In genomic region chr16:50196736-50197135, GRCh38 we compare ENCODE assay signal across 15 cellular contexts. TPM values are rescaled to one million over a fixed set of nuclear protein-coding genes. Genes with fewer than 3 reads are reported as not detected.
A peak's percentile ranks its signal among the peaks of the same experiment; 100 is the strongest.
DNase-seq lines count a peak whose midpoint lies in the region; ATAC-seq and TF ChIP-seq lines count a peak whose summit lies in the region.
"Had no signal": no experiment of that assay in that cellular context is flagged by ENCODE, and none has a peak within 500 bp of the region (broad histone marks: within the 10 kb centered on the region; RNA-seq: fewer than 3 reads in every experiment).

No MANE protein-coding gene starts in this region.

- H3K4me1 ChIP-seq in SK-N-SH (ENCODE audit: control insufficient read depth in 1 of 2, insufficient read depth in 2 of 2, low read depth in 1 of 2, low read length in 1 of 2): peaks cover 0 to 14% of the 10 kb centered on the region in 2 experiments; a peak in 1 of 4 replicates
- H3K4me1 ChIP-seq: colonic mucosa had no signal

- H3K79me2 ChIP-seq in SK-N-SH (ENCODE audit: insufficient read depth): peaks cover 90% of the 10 kb centered on the region

- H3K9me3 Mint-ChIP-seq in activated naive CD8-positive, alpha-beta T cell (ENCODE audit: low read depth): no peaks in the 10 kb centered on the region

- H2AFZ ChIP-seq in SK-N-SH (ENCODE audit: low read depth): no peak overlapping the region

- peak overlapping the region in 1 of 2 experiments; percentile 85; a peak in 2 of 4 replicates for H3K27ac ChIP-seq in SK-N-SH (ENCODE audit: low read depth in 2 of 2, low read length in 1 of 2)
- H3K27ac ChIP-seq: 22Rv1, colonic mucosa had no signal

- TF ChIP-seq EP300 in SK-N-SH (IDR thresholded peaks at IDR 0.05; ENCODE audit: borderline replicate concordance in 1 of 2, low read depth in 1 of 2, low read length in 1 of 2): no peak

- no peak overlapping the region for H3K4me2 ChIP-seq in SK-N-SH

- DNase-seq in SK-N-SH: no peak
- DNase-seq in Jurkat, Clone E6-1 (ENCODE audit: low read depth, low spot score): peak; percentile 89
- DNase-seq in myocyte (ENCODE audit: low read depth): peak; percentile 11
- no peak for DNase-seq in NCI-H2196 (lab: John Stamatoyannopoulos, UW; ENCODE audit: unreplicated experiment)
- DNase-seq in KG1 (lab: John Stamatoyannopoulos, UW): no peak
- DNase-seq in effector CD8-positive, alpha-beta T cell (lab: John Stamatoyannopoulos, UW): no peak
- DNase-seq: activated CD8-positive, alpha-beta memory T cell treated with anti-CD3 and anti-CD28 coated beads for 24 hours; colonic mucosa; hypothalamus; midbrain; NCI-H187; RPMI8226 had no signal

- peaks cover 5% of the 10 kb centered on the region for H3K36me3 Mint-ChIP-seq in activated naive CD8-positive, alpha-beta T cell

- H3F3A ChIP-seq in SK-N-SH (replicated peaks; ENCODE audit: insufficient read depth): peaks cover 31% of the 10 kb centered on the region

- no peak overlapping the region for H3K4me3 Mint-ChIP-seq in activated naive CD8-positive, alpha-beta T cell

- no peak overlapping the region for H3K4me3 ChIP-seq in SK-N-SH (ENCODE audit: low read depth in 2 of 2, low read length in 1 of 2)
- no peak overlapping the region for H3K4me3 ChIP-seq in Jurkat, Clone E6-1 (ENCODE audit: low read length)
- H3K4me3 ChIP-seq: colonic mucosa had no signal

- no peaks in the 10 kb centered on the region for H4K20me1 ChIP-seq in SK-N-SH (ENCODE audit: insufficient read depth)

- H3K36me3 ChIP-seq in SK-N-SH (replicated peaks in 1 of 2; ENCODE audit: control insufficient read depth in 1 of 2, insufficient read depth in 2 of 2, low read length in 1 of 2): no peaks in the 10 kb centered on the region
- H3K36me3 ChIP-seq: colonic mucosa had no signal

- no peaks in the 10 kb centered on the region for H3K9me3 ChIP-seq in SK-N-SH
- H3K9me3 ChIP-seq: colonic mucosa had no signal

- H3K27me3 ChIP-seq in SK-N-SH (ENCODE audit: insufficient read depth): no peaks in the 10 kb centered on the region
- H3K27me3 ChIP-seq: colonic mucosa had no signal

- H3K9ac ChIP-seq in SK-N-SH: no peak overlapping the region

- H3K27ac Mint-ChIP-seq in activated naive CD8-positive, alpha-beta T cell: peak overlapping the region; percentile 10

- peak; percentile 67 for ATAC-seq in SK-N-SH treated with all-trans-retinoic acid at 6 μM for 48 hours

- CTCF ChIA-PET in SK-N-SH (lab: Yijun Ruan, JAX): interaction anchor here (0.8 to 2.4 kb wide), 2 partner anchors 14 to 397 kb away, joined by 3 to 11 read pairs; no protein-coding TSS in a partner anchor

- WGBS in SK-N-SH (ENCODE audit: low lambda C conversion rate): 35% methylated on average over 1 of the region's 1 CpG

- TF ChIP-seq RAD21 in SK-N-SH (IDR thresholded peaks at IDR 0.05; ENCODE audit: low read length): no peak

- POLR2A ChIA-PET in SK-N-SH (lab: Yijun Ruan, JAX): no interaction called here

- H3K4me1 Mint-ChIP-seq in activated naive CD8-positive, alpha-beta T cell (ENCODE audit: low read depth): peaks cover 68% of the 10 kb centered on the region

- TF ChIP-seq CTCF in SK-N-SH (IDR thresholded peaks at IDR 0.05): no peak

- H3K27me3 Mint-ChIP-seq in activated naive CD8-positive, alpha-beta T cell: no peaks in the 10 kb centered on the region

- H3K9me2 ChIP-seq in SK-N-SH: no peaks in the 10 kb centered on the region

TF ChIP-seq in SK-N-SH treated with all-trans-retinoic acid at 6 μM for 48 hours, 23 proteins besides CTCF, POLR2A, EP300 and RAD21:
- no peak for TF ChIP-seq TCF4 (CRISPR knock-in tag; IDR thresholded peaks at IDR 0.05; ENCODE audit: borderline replicate concordance)
- TF ChIP-seq ARNTL (CRISPR knock-in tag; IDR thresholded peaks at IDR 0.05; ENCODE audit: borderline replicate concordance, low read depth): no peak

TF ChIP-seq in SK-N-SH, 30 proteins besides CTCF, POLR2A, EP300 and RAD21:
- TF ChIP-seq, protein P1, sequence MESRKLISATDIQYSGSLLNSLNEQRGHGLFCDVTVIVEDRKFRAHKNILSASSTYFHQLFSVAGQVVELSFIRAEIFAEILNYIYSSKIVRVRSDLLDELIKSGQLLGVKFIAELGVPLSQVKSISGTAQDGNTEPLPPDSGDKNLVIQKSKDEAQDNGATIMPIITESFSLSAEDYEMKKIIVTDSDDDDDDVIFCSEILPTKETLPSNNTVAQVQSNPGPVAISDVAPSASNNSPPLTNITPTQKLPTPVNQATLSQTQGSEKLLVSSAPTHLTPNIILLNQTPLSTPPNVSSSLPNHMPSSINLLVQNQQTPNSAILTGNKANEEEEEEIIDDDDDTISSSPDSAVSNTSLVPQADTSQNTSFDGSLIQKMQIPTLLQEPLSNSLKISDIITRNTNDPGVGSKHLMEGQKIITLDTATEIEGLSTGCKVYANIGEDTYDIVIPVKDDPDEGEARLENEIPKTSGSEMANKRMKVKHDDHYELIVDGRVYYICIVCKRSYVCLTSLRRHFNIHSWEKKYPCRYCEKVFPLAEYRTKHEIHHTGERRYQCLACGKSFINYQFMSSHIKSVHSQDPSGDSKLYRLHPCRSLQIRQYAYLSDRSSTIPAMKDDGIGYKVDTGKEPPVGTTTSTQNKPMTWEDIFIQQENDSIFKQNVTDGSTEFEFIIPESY (IDR thresholded peaks at IDR 0.05; ENCODE audit: borderline replicate concordance, low read depth): no peak
- TF ChIP-seq NRF1 (IDR thresholded peaks at IDR 0.05; ENCODE audit: low read depth, low read length) (no peak), TAF1 (IDR thresholded peaks at IDR 0.05; ENCODE audit: borderline replicate concordance, low read depth, low read length) (no peak), GABPA (IDR thresholded peaks at IDR 0.05; ENCODE audit: low read depth) (no peak), GATA2 (CRISPR knock-in tag; IDR thresholded peaks at IDR 0.05) (no peak), TCF12 (IDR thresholded peaks at IDR 0.05) (no peak), RXRA (IDR thresholded peaks at IDR 0.05; ENCODE audit: borderline replicate concordance, low read depth) (no peak), NFIC (IDR thresholded peaks at IDR 0.05; ENCODE audit: borderline replicate concordance) (no peak), RFX5 (IDR thresholded peaks at IDR 0.05; ENCODE audit: low read length) (no peak), POLR2AphosphoS5 (IDR thresholded peaks at IDR 0.05; ENCODE audit: low read depth, low read length) (no peak), RCOR1 (IDR thresholded peaks at IDR 0.05; ENCODE audit: low read length) (no peak), PBX3 (IDR thresholded peaks at IDR 0.05) (no peak)
- TF ChIP-seq, protein P2, sequence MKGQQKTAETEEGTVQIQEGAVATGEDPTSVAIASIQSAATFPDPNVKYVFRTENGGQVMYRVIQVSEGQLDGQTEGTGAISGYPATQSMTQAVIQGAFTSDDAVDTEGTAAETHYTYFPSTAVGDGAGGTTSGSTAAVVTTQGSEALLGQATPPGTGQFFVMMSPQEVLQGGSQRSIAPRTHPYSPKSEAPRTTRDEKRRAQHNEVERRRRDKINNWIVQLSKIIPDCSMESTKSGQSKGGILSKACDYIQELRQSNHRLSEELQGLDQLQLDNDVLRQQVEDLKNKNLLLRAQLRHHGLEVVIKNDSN (IDR thresholded peaks at IDR 0.05; ENCODE audit: borderline replicate concordance, low read depth): no peak
- TF ChIP-seq, protein P3, sequence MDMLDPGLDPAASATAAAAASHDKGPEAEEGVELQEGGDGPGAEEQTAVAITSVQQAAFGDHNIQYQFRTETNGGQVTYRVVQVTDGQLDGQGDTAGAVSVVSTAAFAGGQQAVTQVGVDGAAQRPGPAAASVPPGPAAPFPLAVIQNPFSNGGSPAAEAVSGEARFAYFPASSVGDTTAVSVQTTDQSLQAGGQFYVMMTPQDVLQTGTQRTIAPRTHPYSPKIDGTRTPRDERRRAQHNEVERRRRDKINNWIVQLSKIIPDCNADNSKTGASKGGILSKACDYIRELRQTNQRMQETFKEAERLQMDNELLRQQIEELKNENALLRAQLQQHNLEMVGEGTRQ (IDR thresholded peaks at IDR 0.05; ENCODE audit: borderline replicate concordance, low read depth, low read length): no peak

RNA-seq across cellular contexts. Expression of gene TENT4B, which starts 43.6 kb away (rescaled TPM):
- polyA plus RNA-seq in SK-N-SH (2012; rRNA removed): 5.6 and 6.7 TPM in 2 replicates
- 6.1 and 6.6 TPM in 2 replicates for polyA plus RNA-seq in SK-N-SH (2012; cell fraction: cytosol; rRNA removed)
- polyA plus RNA-seq in SK-N-SH (2012; cell fraction: nucleus; rRNA removed): 4.4 and 10.1 TPM in 2 replicates
- polyA plus RNA-seq in Jurkat, Clone E6-1 (2012; ENCODE audit: insufficient read depth, insufficient read length): 6.6 TPM
- total RNA-seq in myocyte: 15.8 and 17.3 TPM in 2 replicates
- 5.9 TPM for polyA plus RNA-seq in myocyte (2012)

Comparison
In these comparisons a context has a peak if more than half of its experiments do, and no peak if none do; other contexts are left out.
1. DNase-seq: peak in Jurkat, Clone E6-1 (single experiment) and myocyte (single experiment); none in SK-N-SH (single experiment), NCI-H2196 (single experiment), KG1 (single experiment) and effector CD8-positive, alpha-beta T cell (single experiment).